Comparison of ENCODE assay signal across 27 cellular contexts in the genomic region with DNA sequence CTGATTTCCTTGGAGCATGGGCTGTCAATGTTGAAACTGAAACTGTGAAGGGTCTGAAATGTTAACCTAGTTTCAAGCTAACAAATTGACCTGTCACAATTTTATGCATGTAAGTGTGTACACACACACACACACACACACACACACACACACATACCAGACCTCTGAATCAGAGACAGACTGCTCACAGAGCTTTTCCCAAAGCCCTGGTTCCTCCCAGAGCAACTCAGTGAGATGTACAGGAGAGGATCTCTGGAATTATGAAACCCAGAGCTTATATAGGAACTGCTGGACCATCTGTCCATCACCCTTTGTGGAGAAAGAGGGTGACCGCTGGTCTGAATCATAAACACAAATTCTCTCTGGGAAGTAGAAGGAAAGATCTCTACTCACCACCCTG.
DNase-seq lines count a peak whose midpoint lies in the region; ATAC-seq, FAIRE-seq and TF ChIP-seq lines count a peak whose summit lies in the region.
"Had no signal": no experiment of that assay in that cellular context is flagged by ENCODE, and none has a peak within 500 bp of the region (broad histone marks: within the 10 kb centered on the region; RNA-seq: fewer than 3 reads in every experiment).

No MANE protein-coding gene starts in this region.

- TF ChIP-seq CTCF in MCF 10A (IDR thresholded peaks at IDR 0.05; ENCODE audit: unreplicated experiment) (no peak), breast epithelium (IDR thresholded peaks at IDR 0.05) (no peak), foreskin fibroblast (IDR thresholded peaks at IDR 0.05; ENCODE audit: low read depth, low read length) (no peak), pancreas (IDR thresholded peaks at IDR 0.05) (no peak), left ventricle myocardium inferior (IDR thresholded peaks at IDR 0.05; ENCODE audit: borderline replicate concordance) (no peak)

- POLR2A ChIA-PET in MCF 10A (lab: Yijun Ruan, JAX) = no interaction called here

- 43 to 100% methylated on average over 1 of the region's 1 CpG for WGBS in pancreas, 2 donors

- peaks cover 6% of the 10 kb centered on the region for H3K27me3 Mint-ChIP-seq in MCF 10A (ENCODE audit: insufficient read depth, unreplicated experiment)
- peaks cover 0 to under 1% of the 10 kb centered on the region in 2 donors for H3K27me3 Mint-ChIP-seq in stimulated activated naive B cell treated with anti-CD40 and anti-IgM and Interleukin-4, amounts not matched to agents 10 μg/mL and 1 μg/mL and 100 μg/mL, for 72 hours
- H3K27me3 Mint-ChIP-seq: activated CD4-positive, alpha-beta T cell treated with anti-CD3 and anti-CD28 coated beads, Interleukin-2, amount 10 ng/mL, durations not matched to agents 7 days and 5 days; activated naive CD4-positive, alpha-beta T cell treated with anti-CD3 and anti-CD28 coated beads, Interleukin-2, amount 50 U/mL, for 24 hours; central memory CD8-positive, alpha-beta T cell had no signal

- H3K9me3 ChIP-seq in breast epithelium (no peaks in the 10 kb centered on the region), pancreas (no peaks in the 10 kb centered on the region), left ventricle myocardium inferior (replicated peaks) (no peaks in the 10 kb centered on the region)
- H3K9me3 ChIP-seq: BE2C, gastroesophageal sphincter, sigmoid colon had no signal

- H3K27ac Mint-ChIP-seq in MCF 10A (ENCODE audit: low read depth, unreplicated experiment) = no peak overlapping the region
- no peak overlapping the region for H3K27ac Mint-ChIP-seq in stimulated activated naive B cell treated with anti-CD40 and anti-IgM and Interleukin-4, amounts not matched to agents 10 μg/mL and 1 μg/mL and 100 μg/mL, for 72 hours
- H3K27ac Mint-ChIP-seq: activated CD4-positive, alpha-beta T cell treated with anti-CD3 and anti-CD28 coated beads, Interleukin-2, amount 10 ng/mL, durations not matched to agents 7 days and 5 days; activated naive CD4-positive, alpha-beta T cell treated with anti-CD3 and anti-CD28 coated beads, Interleukin-2, amount 50 U/mL, for 24 hours; neural progenitor cell; T-helper 2 cell treated with Interferon-gamma antibody and Interleukin-4, amounts not matched to agents 5 μg/mL and 100 μg/mL, for 36 hours had no signal

- H3K4me3 Mint-ChIP-seq in MCF 10A (ENCODE audit: unreplicated experiment) = no peak overlapping the region
- no peak overlapping the region for H3K4me3 Mint-ChIP-seq in stimulated activated naive B cell treated with anti-CD40 and anti-IgM and Interleukin-4, amounts not matched to agents 10 μg/mL and 1 μg/mL and 100 μg/mL, for 72 hours
- H3K4me3 Mint-ChIP-seq: activated CD4-positive, alpha-beta T cell treated with anti-CD3 and anti-CD28 coated beads, Interleukin-2, amount 10 ng/mL, durations not matched to agents 7 days and 5 days; activated naive CD4-positive, alpha-beta T cell treated with anti-CD3 and anti-CD28 coated beads, Interleukin-2, amount 50 U/mL, for 24 hours; central memory CD8-positive, alpha-beta T cell; neural progenitor cell; T-helper 2 cell treated with Interferon-gamma antibody and Interleukin-4, amounts not matched to agents 5 μg/mL and 100 μg/mL, for 36 hours had no signal

- H3K36me3 ChIP-seq in breast epithelium = no peaks in the 10 kb centered on the region
- no peaks in the 10 kb centered on the region for H3K36me3 ChIP-seq in pancreas
- H3K36me3 ChIP-seq in left ventricle myocardium inferior = no peaks in the 10 kb centered on the region
- H3K36me3 ChIP-seq: BE2C, gastroesophageal sphincter, neural progenitor cell, sigmoid colon had no signal

- DNase-seq in MCF 10A (ENCODE audit: unreplicated experiment) = peak; percentile 22
- DNase-seq in breast epithelium (ENCODE audit: low spot score in 2 of 2) = no peak
- DNase-seq in astrocyte of the hippocampus (ENCODE audit: low read depth, low spot score) = peak; percentile 52
- DNase-seq in foreskin fibroblast = peak; percentile 6 to 7
- no peak for DNase-seq in pancreas
- no peak for DNase-seq in NCI-H524 treated with DMSO at 0.1 percent for 48 hours (lab: John Stamatoyannopoulos, UW)
- DNase-seq in stimulated activated naive B cell treated with anti-CD40 and anti-IgM and Interleukin-4, amounts not matched to agents 10 μg/mL and 1 μg/mL and 100 μg/mL, for 72 hours = no peak
- DNase-seq in left ventricle myocardium inferior = no peak
- DNase-seq: activated CD4-positive, alpha-beta T cell treated with anti-CD3 and anti-CD28 coated beads, Interleukin-2, amount 10 ng/mL, durations not matched to agents 7 days and 5 days; anterior cingulate cortex; BE2C; dermis blood vessel endothelial cell; DMS53; kidney glomerular epithelial cell; NCI-H1048; NCI-H187 treated with DMSO at 0.1 percent for 48 hours; NCI-H748 treated with DMSO at 0.1 percent for 48 hours; sigmoid colon; trophoblast cell had no signal

- H3K4me1 ChIP-seq in breast epithelium (no peaks in the 10 kb centered on the region), pancreas (no peaks in the 10 kb centered on the region), left ventricle myocardium inferior (no peaks in the 10 kb centered on the region)
- H3K4me1 ChIP-seq: BE2C, gastroesophageal sphincter, neural progenitor cell, sigmoid colon had no signal

- intact Hi-C loops in MCF 10A (cut with micrococcal nuclease) = loop anchor here (10.0 kb wide), 1 partner anchor 118 kb away; no protein-coding TSS in a partner anchor
- intact Hi-C loops in breast epithelium (cut with DNase I; ENCODE audit: low total_unique reads) = no loop called here
- intact Hi-C loops in pancreas (cut with DNase I) = no loop called here
- intact Hi-C loops in left ventricle myocardium inferior (cut with micrococcal nuclease) = no loop called here

- H3K9me3 Mint-ChIP-seq in MCF 10A (ENCODE audit: unreplicated experiment) = no peaks in the 10 kb centered on the region
- H3K9me3 Mint-ChIP-seq in stimulated activated naive B cell treated with anti-CD40 and anti-IgM and Interleukin-4, amounts not matched to agents 10 μg/mL and 1 μg/mL and 100 μg/mL, for 72 hours = no peaks in the 10 kb centered on the region
- H3K9me3 Mint-ChIP-seq: activated CD4-positive, alpha-beta T cell treated with anti-CD3 and anti-CD28 coated beads, Interleukin-2, amount 10 ng/mL, durations not matched to agents 7 days and 5 days; activated naive CD4-positive, alpha-beta T cell treated with anti-CD3 and anti-CD28 coated beads, Interleukin-2, amount 50 U/mL, for 24 hours; central memory CD8-positive, alpha-beta T cell; neural progenitor cell; T-helper 2 cell treated with Interferon-gamma antibody and Interleukin-4, amounts not matched to agents 5 μg/mL and 100 μg/mL, for 36 hours had no signal

- H3K27me3 ChIP-seq in breast epithelium (peaks cover 0 to 3% of the 10 kb centered on the region in 2 donors), pancreas (no peaks in the 10 kb centered on the region), left ventricle myocardium inferior (ENCODE audit: low read depth) (no peaks in the 10 kb centered on the region)
- H3K27me3 ChIP-seq: BE2C, gastroesophageal sphincter, neural progenitor cell, sigmoid colon had no signal

- H3K4me3 ChIP-seq in breast epithelium (no peak overlapping the region), foreskin fibroblast (ENCODE audit: low read depth in 1 of 2, low read length in 2 of 2) (no peak overlapping the region), pancreas (no peak overlapping the region), left ventricle myocardium inferior (no peak overlapping the region)
- H3K4me3 ChIP-seq: gastroesophageal sphincter, GM12878, neural progenitor cell, sigmoid colon had no signal

- TF ChIP-seq POLR2A in breast epithelium (IDR thresholded peaks at IDR 0.05) = no peak

- BruUV-seq in MCF 10A (replicated peaks; lab: Mats Ljungman, UMichigan) = no TSS peak

- ATAC-seq in pancreas = no peak
- ATAC-seq in stimulated activated naive B cell treated with anti-CD40 and anti-IgM and Interleukin-4, amounts not matched to agents 10 μg/mL and 1 μg/mL and 100 μg/mL, for 72 hours (replicated peaks) = no peak
- ATAC-seq: gastroesophageal sphincter, GM12878, SK-N-SH treated with all-trans-retinoic acid at 6 μM for 48 hours had no signal

- no peak overlapping the region for H3K27ac ChIP-seq in breast epithelium
- no peak overlapping the region for H3K27ac ChIP-seq in pancreas
- no peak overlapping the region for H3K27ac ChIP-seq in left ventricle myocardium inferior (replicated peaks)
- H3K27ac ChIP-seq: 22Rv1, gastroesophageal sphincter, neural progenitor cell, sigmoid colon had no signal

- FAIRE-seq in pancreas (lab: Jason Lieb, UNC) = no peak
- FAIRE-seq: GM12878 had no signal

- H3K4me1 Mint-ChIP-seq in MCF 10A (ENCODE audit: insufficient read depth, unreplicated experiment) = no peaks in the 10 kb centered on the region
- H3K4me1 Mint-ChIP-seq in stimulated activated naive B cell treated with anti-CD40 and anti-IgM and Interleukin-4, amounts not matched to agents 10 μg/mL and 1 μg/mL and 100 μg/mL, for 72 hours = peaks cover 0 to 7% of the 10 kb centered on the region in 2 donors
- H3K4me1 Mint-ChIP-seq: activated CD4-positive, alpha-beta T cell treated with anti-CD3 and anti-CD28 coated beads, Interleukin-2, amount 10 ng/mL, durations not matched to agents 7 days and 5 days; activated naive CD4-positive, alpha-beta T cell treated with anti-CD3 and anti-CD28 coated beads, Interleukin-2, amount 50 U/mL, for 24 hours; central memory CD8-positive, alpha-beta T cell; neural progenitor cell had no signal

- CTCF ChIA-PET in MCF 10A (lab: Yijun Ruan, JAX) = interaction anchor here (0.6 kb wide), 1 partner anchor 264 kb away, joined by 3 read pairs; no protein-coding TSS in a partner anchor

- H3K36me3 Mint-ChIP-seq in MCF 10A (ENCODE audit: insufficient read depth, unreplicated experiment) = no peaks in the 10 kb centered on the region
- H3K36me3 Mint-ChIP-seq in stimulated activated naive B cell treated with anti-CD40 and anti-IgM and Interleukin-4, amounts not matched to agents 10 μg/mL and 1 μg/mL and 100 μg/mL, for 72 hours = no peaks in the 10 kb centered on the region
- H3K36me3 Mint-ChIP-seq: activated naive CD4-positive, alpha-beta T cell treated with anti-CD3 and anti-CD28 coated beads, Interleukin-2, amount 50 U/mL, for 24 hours; neural progenitor cell had no signal

Comparison
In these comparisons a context has a peak if more than half of its experiments do, and no peak if none do; other contexts are left out.
1. DNase-seq: peak in MCF 10A (single experiment), astrocyte of the hippocampus (single experiment) and foreskin fibroblast (2 of 2); none in breast epithelium (0 of 2), pancreas (0 of 6), NCI-H524 treated with DMSO at 0.1 percent for 48 hours (single experiment), stimulated activated naive B cell treated with anti-CD40 and anti-IgM and Interleukin-4, amounts not matched to agents 10 μg/mL and 1 μg/mL and 100 μg/mL, for 72 hours (single experiment) and left ventricle myocardium inferior (single experiment).